ENCODE assay signal across 8 cellular contexts in the genomic region with DNA sequence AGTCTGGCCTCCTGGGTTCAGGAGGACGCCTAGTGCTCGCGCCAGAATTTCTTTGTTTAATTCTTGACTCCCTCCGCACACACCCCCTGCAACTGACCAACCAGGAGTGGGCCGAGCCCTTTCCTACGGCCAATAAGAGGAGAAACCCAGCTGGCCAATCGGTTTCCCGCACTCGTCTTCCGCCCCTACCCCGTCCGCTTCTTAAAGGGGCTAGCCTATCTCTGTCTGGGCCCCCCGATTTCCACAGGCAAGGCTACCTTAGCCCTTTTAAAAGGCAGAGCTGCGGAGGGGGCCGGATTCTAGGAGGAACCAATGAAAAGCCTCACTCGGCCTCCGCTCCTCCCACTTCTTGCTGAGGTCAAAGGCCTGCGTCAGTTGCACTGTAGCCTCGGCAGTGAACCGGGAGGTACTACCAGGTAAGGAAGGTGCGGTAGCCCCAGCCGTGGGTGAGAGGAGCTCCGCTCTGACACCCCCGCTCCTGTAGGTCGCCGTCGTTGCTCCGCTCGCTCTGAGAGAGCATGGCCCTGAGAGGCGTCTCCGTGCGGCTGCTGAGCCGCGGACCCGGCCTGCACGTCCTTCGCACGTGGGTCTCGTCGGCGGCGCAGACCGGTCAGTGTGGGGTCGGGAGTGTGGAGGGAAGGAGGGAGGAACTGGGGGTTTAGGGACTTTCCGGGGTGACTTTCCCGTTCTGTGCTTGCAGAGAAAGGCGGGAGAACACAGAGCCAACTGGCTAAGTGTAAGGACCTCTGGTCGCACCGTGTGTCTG. TPM values are rescaled to one million over a fixed set of nuclear protein-coding genes. Genes with fewer than 3 reads are reported as not detected.
A peak's percentile ranks its signal among the peaks of the same experiment; 100 is the strongest.
DNase-seq lines count a peak whose midpoint lies in the region; TF ChIP-seq lines count a peak whose summit lies in the region.

A gene (plus strand): TSS at position 374 of the 766 bp plus-strand sequence. CDS start 145 bp downstream, at position 519.

- no peaks in the 10 kb centered on the region for H4K20me1 ChIP-seq in MM.1S (ENCODE audit: insufficient read depth, low read length)

- DNase-seq in ELR (ENCODE audit: low read depth) (peak; percentile 100), H7 (peak; percentile 98), MM.1S (peak; percentile 100), SIG-M5 (lab: John Stamatoyannopoulos, UW) (peak; percentile 98), activated gamma-delta T cell (lab: John Stamatoyannopoulos, UW) (peak; percentile 55), fibroblast of the aortic adventitia (ENCODE audit: low read depth) (peak; percentile 99)

- no peaks in the 10 kb centered on the region for H3K9me3 ChIP-seq in MM.1S (replicated peaks; ENCODE audit: insufficient read depth, low read length)

- peak within 1 kb of the TSS; percentile 95 to 96 (median 95) for H3K4me3 Mint-ChIP-seq in nephron
- H3K4me3 Mint-ChIP-seq in stimulated activated naive CD8-positive, alpha-beta T cell treated with anti-CD3 and anti-CD28 coated beads, Interleukin-15, Interleukin-2, amounts not matched to agents 100 ng/mL and 50 ng/mL, for 24 hours = peak within 1 kb of the TSS; percentile 99

- H3K4me1 Mint-ChIP-seq in nephron = peaks cover 15% of the 10 kb centered on the region
- H3K4me1 Mint-ChIP-seq in stimulated activated naive CD8-positive, alpha-beta T cell treated with anti-CD3 and anti-CD28 coated beads, Interleukin-15, Interleukin-2, amounts not matched to agents 100 ng/mL and 50 ng/mL, for 24 hours (ENCODE audit: low read depth) = peaks cover 25% of the 10 kb centered on the region

- no peak for TF ChIP-seq CTCF in MM.1S (IDR thresholded peaks at IDR 0.05; ENCODE audit: low read length)
- no peak for TF ChIP-seq CTCF in fibroblast of the aortic adventitia (IDR thresholded peaks at IDR 0.05; ENCODE audit: insufficient read depth, low read length)
- TF ChIP-seq CTCF in nephron (IDR thresholded peaks at IDR 0.05; ENCODE audit: unreplicated experiment in 3 of 3) = no peak

- no peaks in the 10 kb centered on the region for H3F3A ChIP-seq in MM.1S (ENCODE audit: insufficient read depth, low read length)

- peaks cover 10% of the 10 kb centered on the region for H3K4me1 ChIP-seq in MM.1S (ENCODE audit: low read length)

- peak within 1 kb of the TSS; percentile 49; the same call in 1 of the 2 replicates for H3K27ac ChIP-seq in MM.1S (ENCODE audit: low read length)

- H3K79me2 ChIP-seq in MM.1S (ENCODE audit: low read length) = peaks cover 20% of the 10 kb centered on the region

- H3K4me2 ChIP-seq in MM.1S (ENCODE audit: low read depth, low read length) = peak within 1 kb of the TSS; percentile 94

- peak within 1 kb of the TSS; percentile 88 for H3K4me3 ChIP-seq in H7 (ENCODE audit: insufficient read depth, low read depth, low read length)
- peak within 1 kb of the TSS; percentile 90 for H3K4me3 ChIP-seq in MM.1S (ENCODE audit: low read length)
- peak within 1 kb of the TSS; percentile 94 for H3K4me3 ChIP-seq in fibroblast of the aortic adventitia (ENCODE audit: low read depth, low read length)

- H3K9me3 Mint-ChIP-seq in nephron = no peaks in the 10 kb centered on the region
- no peaks in the 10 kb centered on the region for H3K9me3 Mint-ChIP-seq in stimulated activated naive CD8-positive, alpha-beta T cell treated with anti-CD3 and anti-CD28 coated beads, Interleukin-15, Interleukin-2, amounts not matched to agents 100 ng/mL and 50 ng/mL, for 24 hours

- H3K36me3 Mint-ChIP-seq in nephron (ENCODE audit: low read depth) = peaks cover 8% of the 10 kb centered on the region
- H3K36me3 Mint-ChIP-seq in stimulated activated naive CD8-positive, alpha-beta T cell treated with anti-CD3 and anti-CD28 coated beads, Interleukin-15, Interleukin-2, amounts not matched to agents 100 ng/mL and 50 ng/mL, for 24 hours (ENCODE audit: low read depth) = peaks cover 21% of the 10 kb centered on the region

- peak within 1 kb of the TSS; percentile 66 for H2AFZ ChIP-seq in MM.1S (ENCODE audit: low read length)

- H3K27me3 ChIP-seq in H7 (ENCODE audit: control insufficient read depth, insufficient read depth, low read length) = peaks cover 16% of the 10 kb centered on the region
- no peaks in the 10 kb centered on the region for H3K27me3 ChIP-seq in MM.1S (replicated peaks; ENCODE audit: insufficient read depth, low read length)

- peak within 1 kb of the TSS in 2 of 3 experiments; percentile 78 to 90 for H3K27ac Mint-ChIP-seq in nephron
- peak within 1 kb of the TSS; percentile 95 for H3K27ac Mint-ChIP-seq in stimulated activated naive CD8-positive, alpha-beta T cell treated with anti-CD3 and anti-CD28 coated beads, Interleukin-15, Interleukin-2, amounts not matched to agents 100 ng/mL and 50 ng/mL, for 24 hours

- peak within 1 kb of the TSS; percentile 81 for H3K9ac ChIP-seq in MM.1S (ENCODE audit: low read length)

- H3K36me3 ChIP-seq in H7 (replicated peaks; ENCODE audit: control insufficient read depth, insufficient read depth, low read length) = peaks cover 11% of the 10 kb centered on the region
- H3K36me3 ChIP-seq in MM.1S (replicated peaks; ENCODE audit: insufficient read depth, low read length) = no peaks in the 10 kb centered on the region

- peaks cover 38% of the 10 kb centered on the region for H3K27me3 Mint-ChIP-seq in nephron (ENCODE audit: low read depth)
- no peaks in the 10 kb centered on the region for H3K27me3 Mint-ChIP-seq in stimulated activated naive CD8-positive, alpha-beta T cell treated with anti-CD3 and anti-CD28 coated beads, Interleukin-15, Interleukin-2, amounts not matched to agents 100 ng/mL and 50 ng/mL, for 24 hours

- H3K9me2 ChIP-seq in MM.1S (replicated peaks; ENCODE audit: insufficient read depth, low read length) = no peaks in the 10 kb centered on the region

RNA-seq across cellular contexts. Expression of the gene that starts here (rescaled TPM):
- 42.3 and 59.4 TPM in 2 replicates for total RNA-seq in H7 (2014; rRNA removed; shearing (Covaris generic))
- total RNA-seq in fibroblast of the aortic adventitia (ENCODE audit: low replicate concordance) = 20.5 and 24.4 TPM in 2 replicates

Comparison
In these comparisons a context has a peak if more than half of its experiments do, and no peak if none do; other contexts are left out.
1. Peak in every context shown above with its lines: DNase-seq, H3K4me3 ChIP-seq and H3K27ac ChIP-seq.